Comparison of ENCODE assay signal across 15 cellular contexts in the genomic region with DNA sequence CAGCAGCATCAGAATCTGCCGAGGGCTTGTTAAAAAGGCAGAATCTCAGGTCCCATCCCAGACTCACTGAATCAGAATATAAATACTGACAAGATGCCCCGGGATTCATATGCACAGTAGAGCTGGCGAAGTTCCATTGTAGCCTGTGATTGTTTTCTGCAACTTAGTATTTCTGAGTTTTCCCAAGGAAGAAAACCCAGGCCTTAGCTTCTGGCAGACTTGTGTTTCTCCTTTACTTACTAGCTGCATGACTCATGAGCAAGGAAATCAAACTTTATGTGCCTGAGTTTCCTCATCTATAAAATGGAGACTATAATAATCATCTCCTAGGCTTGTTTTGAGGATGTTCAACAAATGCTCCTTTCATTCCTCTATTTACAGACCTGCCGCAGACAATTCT.
DNase-seq lines count a peak whose midpoint lies in the region; FAIRE-seq and TF ChIP-seq lines count a peak whose summit lies in the region.
"Had no signal": no experiment of that assay in that cellular context is flagged by ENCODE, and none has a peak within 500 bp of the region (broad histone marks: within the 10 kb centered on the region; RNA-seq: fewer than 3 reads in every experiment).

No MANE protein-coding gene starts in this region.

- no peak overlapping the region for H3K14ac ChIP-seq in mesenchymal stem cell (ENCODE audit: low read length in 2 of 2)

- no peak for TF ChIP-seq CTCF in endothelial cell of umbilical vein (IDR thresholded peaks at IDR 0.05; ENCODE audit: extremely low read depth in 1 of 2, insufficient read depth in 1 of 2, low read depth in 1 of 2, low read length in 2 of 2)

- peak overlapping the region; percentile 2 for H3K4me2 ChIP-seq in endothelial cell of umbilical vein (ENCODE audit: insufficient read depth, low read length)
- peak overlapping the region; percentile 2 for H3K4me2 ChIP-seq in mesenchymal stem cell (ENCODE audit: low read length, poor library complexity, severe bottlenecking)

- H3K9me3 ChIP-seq in endothelial cell of umbilical vein (replicated peaks; ENCODE audit: control insufficient read depth, insufficient read depth, low read length) (no peaks in the 10 kb centered on the region), mesenchymal stem cell (ENCODE audit: control insufficient read depth, low read length) (no peaks in the 10 kb centered on the region)

- H3K4me1 ChIP-seq in endothelial cell of umbilical vein (ENCODE audit: control insufficient read depth, extremely low read depth, insufficient read depth, low read length) (no peaks in the 10 kb centered on the region), mesenchymal stem cell (ENCODE audit: control insufficient read depth, insufficient read depth, low read depth, low read length) (no peaks in the 10 kb centered on the region)

- WGBS in mesenchymal stem cell, result 75% methylated on average over 3 of the region's 4 CpGs

- H2BK12ac ChIP-seq in mesenchymal stem cell (ENCODE audit: low read length in 2 of 2), result no peak overlapping the region

- no peak overlapping the region for H2AK5ac ChIP-seq in mesenchymal stem cell (ENCODE audit: low read length, severe bottlenecking)

- no TSS peak for BruUV-seq in endothelial cell of umbilical vein (replicated peaks; lab: Mats Ljungman, UMichigan)

- intact Hi-C loops in endothelial cell of umbilical vein (cut with micrococcal nuclease), result loop anchor here (5.0 kb wide), 1 partner anchor 148 kb away; no protein-coding TSS in a partner anchor

- dilution Hi-C loops in endothelial cell of umbilical vein (cut with MboI; ENCODE audit: extremely low pct_ligation_motif_present, low sequenced_read_pairs), result no loop called here

- no peaks in the 10 kb centered on the region for H3K79me1 ChIP-seq in mesenchymal stem cell (replicated peaks; ENCODE audit: low read length, poor library complexity, severe bottlenecking)

- H2AFZ ChIP-seq in endothelial cell of umbilical vein (ENCODE audit: low read depth, low read length), result peak overlapping the region; percentile 28
- no peak overlapping the region for H2AFZ ChIP-seq in mesenchymal stem cell (ENCODE audit: low read depth, low read length)

- H3K9me1 ChIP-seq in endothelial cell of umbilical vein (replicated peaks; ENCODE audit: control insufficient read depth, extremely low read depth, insufficient read depth, low read length), result no peaks in the 10 kb centered on the region

- no peak overlapping the region for H2BK120ac ChIP-seq in mesenchymal stem cell (ENCODE audit: low read depth, low read length)

- no peak overlapping the region for H3K27ac ChIP-seq in endothelial cell of umbilical vein (ENCODE audit: insufficient read depth, low read depth, low read length)
- H3K27ac ChIP-seq in mesenchymal stem cell (ENCODE audit: low read length, poor library complexity, severe bottlenecking), result no peak overlapping the region

- peak; percentile 75 for FAIRE-seq in endothelial cell of umbilical vein (lab: Jason Lieb, UNC)
- FAIRE-seq in RCC 7860 (lab: Jason Lieb, UNC), result no peak
- FAIRE-seq: TTC549 had no signal

- TF ChIP-seq POLR2A in endothelial cell of umbilical vein (IDR thresholded peaks at IDR 0.05; ENCODE audit: low read depth, low read length), result no peak

- H4K8ac ChIP-seq in mesenchymal stem cell (ENCODE audit: low read length), result no peak overlapping the region

- H3K36me3 ChIP-seq in endothelial cell of umbilical vein (ENCODE audit: control insufficient read depth in 2 of 2, extremely low read depth in 1 of 2, insufficient read depth in 2 of 2, low read length in 2 of 2), result no peaks in the 10 kb centered on the region
- no peaks in the 10 kb centered on the region for H3K36me3 ChIP-seq in mesenchymal stem cell (ENCODE audit: control insufficient read depth in 1 of 2, insufficient read depth in 2 of 2, low read depth in 1 of 2, low read length in 2 of 2)

- no peak overlapping the region for H3K4ac ChIP-seq in mesenchymal stem cell (ENCODE audit: low read depth in 1 of 2, low read length in 2 of 2)

- no peaks in the 10 kb centered on the region for H3K27me3 ChIP-seq in endothelial cell of umbilical vein (ENCODE audit: control insufficient read depth in 2 of 2, insufficient read depth in 2 of 2, low read length in 2 of 2)
- no peaks in the 10 kb centered on the region for H3K27me3 ChIP-seq in mesenchymal stem cell (ENCODE audit: control insufficient read depth in 1 of 2, insufficient read depth in 1 of 2, low read length in 2 of 2)

- H3K4me3 ChIP-seq in endothelial cell of umbilical vein (replicated peaks in 1 of 3; ENCODE audit: insufficient read depth in 1 of 3, low read depth in 1 of 3, low read length in 3 of 3), result no peak overlapping the region
- no peak overlapping the region for H3K4me3 ChIP-seq in mesenchymal stem cell (ENCODE audit: insufficient read depth in 1 of 2, low read depth in 1 of 2, low read length in 2 of 2)

- POLR2A ChIA-PET in endothelial cell of umbilical vein (lab: Charles Lee), result interaction anchor here (2.1 kb wide), 1 partner anchor 278 kb away, joined by 7 read pairs; the partner anchor contains the start of gene BTG1

- no peak overlapping the region for H4K91ac ChIP-seq in mesenchymal stem cell (ENCODE audit: low read length)

- H3K79me2 ChIP-seq in endothelial cell of umbilical vein (ENCODE audit: control insufficient read depth, insufficient read depth, low read length), result no peaks in the 10 kb centered on the region

- H2BK5ac ChIP-seq in mesenchymal stem cell (ENCODE audit: low read depth, low read length, poor library complexity, severe bottlenecking), result no peak overlapping the region

- no peaks in the 10 kb centered on the region for H4K20me1 ChIP-seq in endothelial cell of umbilical vein (replicated peaks; ENCODE audit: control insufficient read depth, extremely low read depth, insufficient read depth, low read length)

- CTCF ChIA-PET in endothelial cell of umbilical vein (lab: Charles Lee), result interaction anchor here (0.9 to 1.9 kb wide), 5 partner anchors 9 to 1043 kb away, joined by 3 to 7 read pairs (median 3); no protein-coding TSS in a partner anchor

- H3K23ac ChIP-seq in mesenchymal stem cell (ENCODE audit: low read length in 2 of 2), result no peak overlapping the region

- H3K9ac ChIP-seq in endothelial cell of umbilical vein (replicated peaks; ENCODE audit: extremely low read depth, insufficient read depth, low read length) (no peak overlapping the region), mesenchymal stem cell (ENCODE audit: low read length) (no peak overlapping the region)

- no peak overlapping the region for H3K18ac ChIP-seq in mesenchymal stem cell (ENCODE audit: low read depth in 1 of 2, low read length in 2 of 2)

- no peak overlapping the region for H2BK15ac ChIP-seq in mesenchymal stem cell (ENCODE audit: low read depth, poor library complexity, severe bottlenecking)

- DNase-seq in EH (ENCODE audit: low read depth) (peak; percentile 59), NOMO-1 treated with DMSO at 0.1 percent for 48 hours (lab: John Stamatoyannopoulos, UW; ENCODE audit: unreplicated experiment) (peak; percentile 37), endothelial cell of umbilical vein (ENCODE audit: low read depth, low spot score) (peak; percentile 77), mesenchymal stem cell (peak; percentile 26), RCC 7860 (ENCODE audit: low spot score) (no peak), SW480 (ENCODE audit: low spot score) (no peak), NAMALWA (ENCODE audit: low spot score) (no peak)
- DNase-seq in activated CD8-positive, alpha-beta memory T cell treated with anti-CD3 and anti-CD28 coated beads, Interleukin-2, amount 50 U/mL, for 4 hours, result no peak
- DNase-seq: activated naive CD8-positive, alpha-beta T cell treated with anti-CD3 and anti-CD28 coated beads, Interleukin-2, amount 10 ng/mL, durations not matched to agents 7 days and 5 days; DMS79 treated with DMSO at 0.1 percent for 48 hours; mesendoderm; NCI-H446; stimulated activated CD4-positive, alpha-beta T cell treated with anti-CD3 and anti-CD28 coated beads, Interleukin-4, amount 100 ng/mL, for 1 hour; stimulated activated naive CD4-positive, alpha-beta T cell treated with Interleukin-2 at 50 U/mL for 16 hours had no signal

TF ChIP-seq in endothelial cell of umbilical vein, 7 proteins besides CTCF, POLR2A, EP300 and RAD21:
- no peak for TF ChIP-seq POLR2AphosphoS5 (IDR thresholded peaks at IDR 0.05; ENCODE audit: insufficient read depth, low read depth, low read length)
- TF ChIP-seq JUN (IDR thresholded peaks at IDR 0.05; ENCODE audit: borderline replicate concordance, insufficient read depth, insufficient read length, low read depth), result peak; percentile 26
- peak; percentile 39 for TF ChIP-seq FOS (IDR thresholded peaks at IDR 0.05; ENCODE audit: borderline replicate concordance, insufficient read depth, low read length)
TF ChIP-seq in endothelial cell of umbilical vein: peak in this region for 2.

Comparison
In these comparisons a context has a peak if more than half of its experiments do, and no peak if none do; other contexts are left out.
1. DNase-seq: peak in EH (single experiment), NOMO-1 treated with DMSO at 0.1 percent for 48 hours (single experiment), endothelial cell of umbilical vein (single experiment) and mesenchymal stem cell (single experiment); none in RCC 7860 (single experiment), SW480 (single experiment), NAMALWA (single experiment) and activated CD8-positive, alpha-beta memory T cell treated with anti-CD3 and anti-CD28 coated beads, Interleukin-2, amount 50 U/mL, for 4 hours (single experiment).